Comparison of ENCODE assay signal across 1 cellular context in genomic region chr1:230126529-230127104, GRCh38.
A peak's percentile ranks its signal among the peaks of the same experiment; 100 is the strongest.
TF ChIP-seq lines count a peak whose summit lies in the region.

No MANE protein-coding gene starts in this region.

TF ChIP-seq in K562, 482 proteins besides CTCF, POLR2A, EP300 and RAD21 (continued from another document and continues in another):
- TF ChIP-seq, protein P1, sequence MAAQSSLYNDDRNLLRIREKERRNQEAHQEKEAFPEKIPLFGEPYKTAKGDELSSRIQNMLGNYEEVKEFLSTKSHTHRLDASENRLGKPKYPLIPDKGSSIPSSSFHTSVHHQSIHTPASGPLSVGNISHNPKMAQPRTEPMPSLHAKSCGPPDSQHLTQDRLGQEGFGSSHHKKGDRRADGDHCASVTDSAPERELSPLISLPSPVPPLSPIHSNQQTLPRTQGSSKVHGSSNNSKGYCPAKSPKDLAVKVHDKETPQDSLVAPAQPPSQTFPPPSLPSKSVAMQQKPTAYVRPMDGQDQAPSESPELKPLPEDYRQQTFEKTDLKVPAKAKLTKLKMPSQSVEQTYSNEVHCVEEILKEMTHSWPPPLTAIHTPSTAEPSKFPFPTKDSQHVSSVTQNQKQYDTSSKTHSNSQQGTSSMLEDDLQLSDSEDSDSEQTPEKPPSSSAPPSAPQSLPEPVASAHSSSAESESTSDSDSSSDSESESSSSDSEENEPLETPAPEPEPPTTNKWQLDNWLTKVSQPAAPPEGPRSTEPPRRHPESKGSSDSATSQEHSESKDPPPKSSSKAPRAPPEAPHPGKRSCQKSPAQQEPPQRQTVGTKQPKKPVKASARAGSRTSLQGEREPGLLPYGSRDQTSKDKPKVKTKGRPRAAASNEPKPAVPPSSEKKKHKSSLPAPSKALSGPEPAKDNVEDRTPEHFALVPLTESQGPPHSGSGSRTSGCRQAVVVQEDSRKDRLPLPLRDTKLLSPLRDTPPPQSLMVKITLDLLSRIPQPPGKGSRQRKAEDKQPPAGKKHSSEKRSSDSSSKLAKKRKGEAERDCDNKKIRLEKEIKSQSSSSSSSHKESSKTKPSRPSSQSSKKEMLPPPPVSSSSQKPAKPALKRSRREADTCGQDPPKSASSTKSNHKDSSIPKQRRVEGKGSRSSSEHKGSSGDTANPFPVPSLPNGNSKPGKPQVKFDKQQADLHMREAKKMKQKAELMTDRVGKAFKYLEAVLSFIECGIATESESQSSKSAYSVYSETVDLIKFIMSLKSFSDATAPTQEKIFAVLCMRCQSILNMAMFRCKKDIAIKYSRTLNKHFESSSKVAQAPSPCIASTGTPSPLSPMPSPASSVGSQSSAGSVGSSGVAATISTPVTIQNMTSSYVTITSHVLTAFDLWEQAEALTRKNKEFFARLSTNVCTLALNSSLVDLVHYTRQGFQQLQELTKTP (IDR thresholded peaks at IDR 0.05; ENCODE audit: low read depth in 1 of 2, partially characterized antibody in 2 of 2) = peak in 1 of 2 experiments; percentile 39
- TF ChIP-seq ELF4 (CRISPR knock-in tag; IDR thresholded peaks at IDR 0.05) = no peak
- TF ChIP-seq MED1 (CRISPR knock-in tag; IDR thresholded peaks at IDR 0.05; ENCODE audit: borderline replicate concordance) = no peak
- TF ChIP-seq ZNF407 (IDR thresholded peaks at IDR 0.05; ENCODE audit: low read depth) = no peak
- no peak for TF ChIP-seq SIN3A (IDR thresholded peaks at IDR 0.05; ENCODE audit: borderline replicate concordance in 2 of 2, control insufficient read depth in 1 of 2, low read depth in 2 of 2, low read length in 2 of 2)
- no peak for TF ChIP-seq SAFB (IDR thresholded peaks at IDR 0.05; ENCODE audit: borderline replicate concordance, low read depth, low read length)
- TF ChIP-seq GTF2E2 (tag; IDR thresholded peaks at IDR 0.05) = no peak
- no peak for TF ChIP-seq STAT6 (CRISPR knock-in tag; IDR thresholded peaks at IDR 0.05)
- TF ChIP-seq ETS1 (conservative IDR thresholded peaks at IDR 0.05; ENCODE audit: control insufficient read depth, low read depth, low read length) = no peak
- TF ChIP-seq L3MBTL2 (IDR thresholded peaks at IDR 0.05) = peak; percentile 21; the same call in 1 of the 2 replicates
- TF ChIP-seq, protein P2, sequence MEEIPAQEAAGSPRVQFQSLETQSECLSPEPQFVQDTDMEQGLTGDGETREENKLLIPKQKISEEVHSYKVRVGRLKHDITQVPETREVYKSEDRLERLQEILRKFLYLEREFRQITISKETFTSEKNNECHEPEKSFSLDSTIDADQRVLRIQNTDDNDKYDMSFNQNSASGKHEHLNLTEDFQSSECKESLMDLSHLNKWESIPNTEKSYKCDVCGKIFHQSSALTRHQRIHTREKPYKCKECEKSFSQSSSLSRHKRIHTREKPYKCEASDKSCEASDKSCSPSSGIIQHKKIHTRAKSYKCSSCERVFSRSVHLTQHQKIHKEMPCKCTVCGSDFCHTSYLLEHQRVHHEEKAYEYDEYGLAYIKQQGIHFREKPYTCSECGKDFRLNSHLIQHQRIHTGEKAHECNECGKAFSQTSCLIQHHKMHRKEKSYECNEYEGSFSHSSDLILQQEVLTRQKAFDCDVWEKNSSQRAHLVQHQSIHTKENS (CRISPR knock-in tag; IDR thresholded peaks at IDR 0.05) = no peak
- TF ChIP-seq, protein P3, sequence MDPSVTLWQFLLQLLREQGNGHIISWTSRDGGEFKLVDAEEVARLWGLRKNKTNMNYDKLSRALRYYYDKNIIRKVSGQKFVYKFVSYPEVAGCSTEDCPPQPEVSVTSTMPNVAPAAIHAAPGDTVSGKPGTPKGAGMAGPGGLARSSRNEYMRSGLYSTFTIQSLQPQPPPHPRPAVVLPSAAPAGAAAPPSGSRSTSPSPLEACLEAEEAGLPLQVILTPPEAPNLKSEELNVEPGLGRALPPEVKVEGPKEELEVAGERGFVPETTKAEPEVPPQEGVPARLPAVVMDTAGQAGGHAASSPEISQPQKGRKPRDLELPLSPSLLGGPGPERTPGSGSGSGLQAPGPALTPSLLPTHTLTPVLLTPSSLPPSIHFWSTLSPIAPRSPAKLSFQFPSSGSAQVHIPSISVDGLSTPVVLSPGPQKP (CRISPR knock-in tag; IDR thresholded peaks at IDR 0.05) = no peak
- TF ChIP-seq NFIC (IDR thresholded peaks at IDR 0.05) = no peak
- TF ChIP-seq NR2C2 (CRISPR knock-in tag; IDR thresholded peaks at IDR 0.05) = no peak
- TF ChIP-seq NR2C2 (tag; IDR thresholded peaks at IDR 0.05) = no peak; the same call in 1 of the 2 replicates
- TF ChIP-seq SMARCB1 (IDR thresholded peaks at IDR 0.05; ENCODE audit: insufficient read length, low read depth) = peak; percentile 44
- no peak for TF ChIP-seq MYBL2 (IDR thresholded peaks at IDR 0.05; ENCODE audit: low read depth)
- TF ChIP-seq MYBL2 (CRISPR knock-in tag; IDR thresholded peaks at IDR 0.05; ENCODE audit: borderline replicate concordance) = no peak
- TF ChIP-seq, protein P4, sequence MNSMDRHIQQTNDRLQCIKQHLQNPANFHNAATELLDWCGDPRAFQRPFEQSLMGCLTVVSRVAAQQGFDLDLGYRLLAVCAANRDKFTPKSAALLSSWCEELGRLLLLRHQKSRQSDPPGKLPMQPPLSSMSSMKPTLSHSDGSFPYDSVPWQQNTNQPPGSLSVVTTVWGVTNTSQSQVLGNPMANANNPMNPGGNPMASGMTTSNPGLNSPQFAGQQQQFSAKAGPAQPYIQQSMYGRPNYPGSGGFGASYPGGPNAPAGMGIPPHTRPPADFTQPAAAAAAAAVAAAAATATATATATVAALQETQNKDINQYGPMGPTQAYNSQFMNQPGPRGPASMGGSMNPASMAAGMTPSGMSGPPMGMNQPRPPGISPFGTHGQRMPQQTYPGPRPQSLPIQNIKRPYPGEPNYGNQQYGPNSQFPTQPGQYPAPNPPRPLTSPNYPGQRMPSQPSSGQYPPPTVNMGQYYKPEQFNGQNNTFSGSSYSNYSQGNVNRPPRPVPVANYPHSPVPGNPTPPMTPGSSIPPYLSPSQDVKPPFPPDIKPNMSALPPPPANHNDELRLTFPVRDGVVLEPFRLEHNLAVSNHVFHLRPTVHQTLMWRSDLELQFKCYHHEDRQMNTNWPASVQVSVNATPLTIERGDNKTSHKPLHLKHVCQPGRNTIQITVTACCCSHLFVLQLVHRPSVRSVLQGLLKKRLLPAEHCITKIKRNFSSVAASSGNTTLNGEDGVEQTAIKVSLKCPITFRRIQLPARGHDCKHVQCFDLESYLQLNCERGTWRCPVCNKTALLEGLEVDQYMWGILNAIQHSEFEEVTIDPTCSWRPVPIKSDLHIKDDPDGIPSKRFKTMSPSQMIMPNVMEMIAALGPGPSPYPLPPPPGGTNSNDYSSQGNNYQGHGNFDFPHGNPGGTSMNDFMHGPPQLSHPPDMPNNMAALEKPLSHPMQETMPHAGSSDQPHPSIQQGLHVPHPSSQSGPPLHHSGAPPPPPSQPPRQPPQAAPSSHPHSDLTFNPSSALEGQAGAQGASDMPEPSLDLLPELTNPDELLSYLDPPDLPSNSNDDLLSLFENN (IDR thresholded peaks at IDR 0.05; ENCODE audit: low read depth in 2 of 2, low read length in 2 of 2) = no peak
- TF ChIP-seq, protein P5, sequence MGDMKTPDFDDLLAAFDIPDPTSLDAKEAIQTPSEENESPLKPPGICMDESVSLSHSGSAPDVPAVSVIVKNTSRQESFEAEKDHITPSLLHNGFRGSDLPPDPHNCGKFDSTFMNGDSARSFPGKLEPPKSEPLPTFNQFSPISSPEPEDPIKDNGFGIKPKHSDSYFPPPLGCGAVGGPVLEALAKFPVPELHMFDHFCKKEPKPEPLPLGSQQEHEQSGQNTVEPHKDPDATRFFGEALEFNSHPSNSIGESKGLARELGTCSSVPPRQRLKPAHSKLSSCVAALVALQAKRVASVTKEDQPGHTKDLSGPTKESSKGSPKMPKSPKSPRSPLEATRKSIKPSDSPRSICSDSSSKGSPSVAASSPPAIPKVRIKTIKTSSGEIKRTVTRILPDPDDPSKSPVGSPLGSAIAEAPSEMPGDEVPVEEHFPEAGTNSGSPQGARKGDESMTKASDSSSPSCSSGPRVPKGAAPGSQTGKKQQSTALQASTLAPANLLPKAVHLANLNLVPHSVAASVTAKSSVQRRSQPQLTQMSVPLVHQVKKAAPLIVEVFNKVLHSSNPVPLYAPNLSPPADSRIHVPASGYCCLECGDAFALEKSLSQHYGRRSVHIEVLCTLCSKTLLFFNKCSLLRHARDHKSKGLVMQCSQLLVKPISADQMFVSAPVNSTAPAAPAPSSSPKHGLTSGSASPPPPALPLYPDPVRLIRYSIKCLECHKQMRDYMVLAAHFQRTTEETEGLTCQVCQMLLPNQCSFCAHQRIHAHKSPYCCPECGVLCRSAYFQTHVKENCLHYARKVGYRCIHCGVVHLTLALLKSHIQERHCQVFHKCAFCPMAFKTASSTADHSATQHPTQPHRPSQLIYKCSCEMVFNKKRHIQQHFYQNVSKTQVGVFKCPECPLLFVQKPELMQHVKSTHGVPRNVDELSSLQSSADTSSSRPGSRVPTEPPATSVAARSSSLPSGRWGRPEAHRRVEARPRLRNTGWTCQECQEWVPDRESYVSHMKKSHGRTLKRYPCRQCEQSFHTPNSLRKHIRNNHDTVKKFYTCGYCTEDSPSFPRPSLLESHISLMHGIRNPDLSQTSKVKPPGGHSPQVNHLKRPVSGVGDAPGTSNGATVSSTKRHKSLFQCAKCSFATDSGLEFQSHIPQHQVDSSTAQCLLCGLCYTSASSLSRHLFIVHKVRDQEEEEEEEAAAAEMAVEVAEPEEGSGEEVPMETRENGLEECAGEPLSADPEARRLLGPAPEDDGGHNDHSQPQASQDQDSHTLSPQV (IDR thresholded peaks at IDR 0.05) = peak; percentile 74
- peak; percentile 54; the same call in 1 of the 2 replicates for TF ChIP-seq HEY1 (CRISPR knock-in tag; IDR thresholded peaks at IDR 0.05; ENCODE audit: borderline replicate concordance)
- TF ChIP-seq RBM25 (IDR thresholded peaks at IDR 0.05; ENCODE audit: low read depth, low read length, severe bottlenecking) = no peak
- no peak for TF ChIP-seq EP400 (IDR thresholded peaks at IDR 0.05)
- TF ChIP-seq ZNF445 (CRISPR knock-in tag; IDR thresholded peaks at IDR 0.05; ENCODE audit: low read depth) = no peak
- no peak for TF ChIP-seq ATF1 (CRISPR knock-in tag; IDR thresholded peaks at IDR 0.05)
- TF ChIP-seq ATF1 (tag; IDR thresholded peaks at IDR 0.05) = no peak
